ENCODE assay signal across 13 cellular contexts in genomic region chr11:846496-847098, GRCh38. TPM values are rescaled to one million over a fixed set of nuclear protein-coding genes. Genes with fewer than 3 reads are reported as not detected.
DNase-seq lines count a peak whose midpoint lies in the region; ATAC-seq and TF ChIP-seq lines count a peak whose summit lies in the region.
"Had no signal": no experiment of that assay in that cellular context is flagged by ENCODE, and none has a peak within 500 bp of the region (broad histone marks: within the 10 kb centered on the region; RNA-seq: fewer than 3 reads in every experiment).

No MANE protein-coding gene starts in this region.

- no peak overlapping the region for H2AFZ ChIP-seq in IMR-90 (replicated peaks; ENCODE audit: low read length, poor library complexity)

- H3K14ac ChIP-seq in IMR-90 (replicated peaks; ENCODE audit: low read depth, low read length) = peak overlapping the region; percentile 46

- H2BK120ac ChIP-seq in IMR-90 (ENCODE audit: low read depth, low read length) = peak overlapping the region; percentile 95

- H3K23ac ChIP-seq in IMR-90 (ENCODE audit: low read depth, low read length) = peak overlapping the region; percentile 72; the same call in 1 of the 2 replicates

- POLR2A ChIA-PET in AG04450 (lab: Yijun Ruan, JAX) (interaction anchor here (0.8 to 1.6 kb wide), 4 partner anchors 13 to 27 kb away, joined by 4 to 6 read pairs (median 4); partner anchors contain the start of gene PNPLA2), IMR-90 (lab: Charles Lee; ENCODE audit: unreplicated experiment) (no interaction called here)

- H3K4me3 ChIP-seq in AG04450 (ENCODE audit: low read depth, low read length) (no peak overlapping the region), IMR-90 (ENCODE audit: insufficient read depth, low read depth, low read length) (no peak overlapping the region), choroid plexus epithelial cell (ENCODE audit: low read depth, low read length) (no peak overlapping the region)

- H2AK5ac ChIP-seq in IMR-90 (ENCODE audit: low read depth, low read length) = peak overlapping the region; percentile 100

- dilution Hi-C loops in IMR-90 (cut with HindIII; ENCODE audit: low sequenced_read_pairs, unreplicated experiment) = no loop called here

- in situ Hi-C loops in IMR-90 (cut with MboI; ENCODE audit: low sequenced_read_pairs) = no loop called here

- peaks cover 42% of the 10 kb centered on the region for H3K4me1 ChIP-seq in IMR-90 (ENCODE audit: control insufficient read depth, insufficient read depth, low read length)

- WGBS in IMR-90 (ENCODE audit: extremely low coverage in 2 of 2, insufficient read length in 1 of 2), 2 experiments = 47% methylated on average over 8 of the region's 11 CpGs; no CpG with 5 or more reads in 1 of the 2 experiments

- CTCF ChIA-PET in AG04450 (lab: Charles Lee) (interaction anchor here (1.2 kb wide), 1 partner anchor 15 kb away, joined by 8 read pairs; no protein-coding TSS in a partner anchor), IMR-90 (lab: Yijun Ruan, JAX) (interaction anchor here (0.7 kb wide), 1 partner anchor 10 kb away, joined by 3 read pairs; no protein-coding TSS in a partner anchor)

- H4K20me1 ChIP-seq in IMR-90 (ENCODE audit: insufficient read depth, low read length) = peaks cover 43% of the 10 kb centered on the region

- no peaks in the 10 kb centered on the region for H3K27me3 ChIP-seq in AG04450 (ENCODE audit: control insufficient read depth, insufficient read depth, low read length)
- no peaks in the 10 kb centered on the region for H3K27me3 ChIP-seq in IMR-90 (ENCODE audit: control insufficient read depth, insufficient read depth, low read length)

- H2BK15ac ChIP-seq in IMR-90 (ENCODE audit: low read depth, low read length) = peak overlapping the region; percentile 42; the same call in 1 of the 3 replicates

- H4K8ac ChIP-seq in IMR-90 (ENCODE audit: low read depth in 2 of 2, low read length in 2 of 2) = peak overlapping the region; percentile 32 to 91; a peak in 2 of 4 replicates

- H4K91ac ChIP-seq in IMR-90 (ENCODE audit: insufficient read depth, low read depth, low read length) = peak overlapping the region; percentile 93

- H3K9me3 ChIP-seq in AG04450 (ENCODE audit: control insufficient read depth, insufficient read depth, low read length) (no peaks in the 10 kb centered on the region; the same call in 1 of the 2 replicates), IMR-90 (ENCODE audit: control insufficient read depth, insufficient read depth, low read length) (no peaks in the 10 kb centered on the region)

- H3K27me3 Mint-ChIP-seq in neural crest cell (ENCODE audit: low read depth) = peaks cover 25% of the 10 kb centered on the region
- H3K27me3 Mint-ChIP-seq: activated T-helper 17 cell treated with anti-CD3 and anti-CD28 coated beads, Interleukin-2, amount 50 U/mL, for 72 hours had no signal

- peak overlapping the region; percentile 47; the same call in 1 of the 2 replicates for H2BK20ac ChIP-seq in IMR-90 (ENCODE audit: low read depth, low read length)

- H3K9me1 ChIP-seq in IMR-90 (ENCODE audit: insufficient read depth, low read length) = peaks cover 11% of the 10 kb centered on the region; the same call in 1 of the 2 replicates

- no peaks in the 10 kb centered on the region for H3K36me3 Mint-ChIP-seq in neural crest cell (ENCODE audit: low read depth)

- H3K4ac ChIP-seq in IMR-90 (ENCODE audit: low read depth, low read length) = peak overlapping the region; percentile 96

- H3K79me1 ChIP-seq in IMR-90 (ENCODE audit: low read depth in 1 of 2, low read length in 2 of 2) = peaks cover 23 to 70% of the 10 kb centered on the region in 2 experiments; a peak in 3 of 4 replicates

- TF ChIP-seq CTCF in AG04450 (IDR thresholded peaks at IDR 0.05; ENCODE audit: low read depth, low read length) = no peak
- no peak for TF ChIP-seq CTCF in IMR-90 (conservative IDR thresholded peaks at IDR 0.05; ENCODE audit: low read depth, low read length)
- no peak for TF ChIP-seq CTCF in choroid plexus epithelial cell (conservative IDR thresholded peaks at IDR 0.05; ENCODE audit: low read depth, low read length)
- TF ChIP-seq CTCF in neural crest cell (conservative IDR thresholded peaks at IDR 0.05) = no peak

- peak overlapping the region; percentile 97 for H3K27ac ChIP-seq in AG04450 (ENCODE audit: low read depth, low read length)
- peak overlapping the region; percentile 98 for H3K27ac ChIP-seq in IMR-90 (ENCODE audit: insufficient read depth, low read length)
- H3K27ac ChIP-seq in substantia nigra (ENCODE audit: low read depth, low read length, poor library complexity, severe bottlenecking) = no peak overlapping the region

- H3K4me1 Mint-ChIP-seq in neural crest cell = peaks cover 6% of the 10 kb centered on the region
- H3K4me1 Mint-ChIP-seq: activated T-helper 17 cell treated with anti-CD3 and anti-CD28 coated beads, Interleukin-2, amount 50 U/mL, for 72 hours had no signal

- BruUV-seq in IMR-90 (replicated peaks; lab: Mats Ljungman, UMichigan) = no TSS peak

- peak overlapping the region; percentile 17 for H3K9ac ChIP-seq in IMR-90 (ENCODE audit: low read depth, low read length)

- H2BK5ac ChIP-seq in IMR-90 (ENCODE audit: low read depth, low read length, poor library complexity, severe bottlenecking) = peak overlapping the region; percentile 100

- H3K4me3 Mint-ChIP-seq in neural crest cell = peak overlapping the region; percentile 79
- H3K4me3 Mint-ChIP-seq: activated CD4-positive, alpha-beta T cell treated with anti-CD3 and anti-CD28 coated beads for 36 hours; activated T-helper 17 cell treated with anti-CD3 and anti-CD28 coated beads, Interleukin-2, amount 50 U/mL, for 72 hours had no signal

- H3K36me3 ChIP-seq in IMR-90 (ENCODE audit: control insufficient read depth, insufficient read depth, low read length) = no peaks in the 10 kb centered on the region; the same call in 1 of the 2 replicates

- peak overlapping the region; percentile 60 for H4K5ac ChIP-seq in IMR-90 (ENCODE audit: low read depth, low read length)

- intact Hi-C loops in IMR-90 (cut with micrococcal nuclease) = loop anchor here (10.0 kb wide), 1 partner anchor 208 kb away; no protein-coding TSS in a partner anchor

- peak overlapping the region; percentile 2 for H2AK9ac ChIP-seq in IMR-90 (replicated peaks; ENCODE audit: low read depth, low read length, poor library complexity)

- H3K18ac ChIP-seq in IMR-90 (ENCODE audit: low read depth, low read length) = peak overlapping the region; percentile 58

- peak overlapping the region; percentile 59 for H3K4me2 ChIP-seq in IMR-90 (ENCODE audit: low read depth, low read length)

- H3K9me3 Mint-ChIP-seq in neural crest cell = no peaks in the 10 kb centered on the region
- H3K9me3 Mint-ChIP-seq: activated T-helper 17 cell treated with anti-CD3 and anti-CD28 coated beads, Interleukin-2, amount 50 U/mL, for 72 hours had no signal

- H3K56ac ChIP-seq in IMR-90 (ENCODE audit: extremely low read depth, insufficient read depth, low read length) = no peak overlapping the region

- H3K27ac Mint-ChIP-seq in neural crest cell (ENCODE audit: unreplicated experiment) = no peak overlapping the region
- H3K27ac Mint-ChIP-seq: activated CD4-positive, alpha-beta T cell treated with anti-CD3 and anti-CD28 coated beads for 36 hours; activated T-helper 17 cell treated with anti-CD3 and anti-CD28 coated beads, Interleukin-2, amount 50 U/mL, for 72 hours had no signal

- TF ChIP-seq POLR2A in IMR-90 (IDR thresholded peaks at IDR 0.05; ENCODE audit: low read depth, low read length) = no peak

- DNase-seq in AG04450 (ENCODE audit: low read depth, low spot score) = no peak
- DNase-seq in IMR-90 = peak; percentile 53
- DNase-seq in choroid plexus epithelial cell (ENCODE audit: low read depth) = peak; percentile 37
- DNase-seq in neural crest cell (ENCODE audit: low read depth, low spot score) = no peak
- no peak for DNase-seq in AML-193 (lab: John Stamatoyannopoulos, UW)
- no peak for DNase-seq in substantia nigra (lab: John Stamatoyannopoulos, UW)
- no peak for DNase-seq in left lobe of liver (ENCODE audit: low spot score)
- DNase-seq in amygdala (lab: John Stamatoyannopoulos, UW) = no peak
- DNase-seq: activated CD4-positive, alpha-beta T cell treated with anti-CD3 and anti-CD28 coated beads for 36 hours; MM.1S; NCI-H345; occipital lobe had no signal

- TF ChIP-seq RAD21 in IMR-90 (IDR thresholded peaks at IDR 0.05; ENCODE audit: low read length) = no peak

- no peak for ATAC-seq in IMR-90 (ENCODE audit: low read depth)
- no peak for ATAC-seq in left lobe of liver
- ATAC-seq: activated CD4-positive, alpha-beta T cell treated with anti-CD3 and anti-CD28 coated beads for 36 hours; activated T-helper 17 cell treated with anti-CD3 and anti-CD28 coated beads, Interleukin-2, amount 50 U/mL, for 72 hours had no signal

RNA-seq across cellular contexts. Expression of gene TSPAN4, which starts 3.9 kb away (rescaled TPM):
- 92.6 and 134 TPM in 2 replicates for polyA plus RNA-seq in AG04450 (2011; rRNA removed)
- 42.0 and 58.6 TPM in 2 replicates for polyA minus RNA-seq in AG04450 (2011; rRNA and poly(A)+ RNA removed)
- total RNA-seq in IMR-90 (2012; rRNA removed) = 143 and 161 TPM in 2 replicates
- 293 and 327 TPM in 2 replicates for polyA plus RNA-seq in IMR-90 (2012; rRNA removed)
- 286 and 483 TPM in 2 replicates for polyA plus RNA-seq in IMR-90 (2012; cell fraction: cytosol; rRNA removed)
- polyA plus RNA-seq in IMR-90 (2012; cell fraction: nucleus; rRNA removed; ENCODE audit: low replicate concordance) = 295 and 963 TPM in 2 replicates
- total RNA-seq in neural crest cell = 40.0 and 40.2 TPM in 2 replicates
- 17.1 TPM for total RNA-seq in left lobe of liver

RNA-seq across cellular contexts. Expression of gene POLR2L, which starts 4.3 kb away (rescaled TPM):
- 211 and 431 TPM in 2 replicates for polyA plus RNA-seq in AG04450 (2011; rRNA removed)
- 61.0 and 70.5 TPM in 2 replicates for polyA minus RNA-seq in AG04450 (2011; rRNA and poly(A)+ RNA removed)
- total RNA-seq in IMR-90 (2012; rRNA removed) = 44.4 and 123 TPM in 2 replicates
- 416 and 907 TPM in 2 replicates for polyA plus RNA-seq in IMR-90 (2012; rRNA removed)
- 193 and 430 TPM in 2 replicates for polyA plus RNA-seq in IMR-90 (2012; cell fraction: cytosol; rRNA removed)
- polyA plus RNA-seq in IMR-90 (2012; cell fraction: nucleus; rRNA removed; ENCODE audit: low replicate concordance) = 27.7 and 112 TPM in 2 replicates
- total RNA-seq in neural crest cell = 128 and 134 TPM in 2 replicates
- total RNA-seq in left lobe of liver = 81.5 TPM

RNA-seq across cellular contexts. Expression of gene CD151, which starts 13.8 kb away (rescaled TPM):
- polyA plus RNA-seq in AG04450 (2011; rRNA removed) (559 and 909 TPM in 2 replicates), IMR-90 (2012; rRNA removed) (1,267 and 1,435 TPM in 2 replicates)
- 366 and 557 TPM in 2 replicates for polyA minus RNA-seq in AG04450 (2011; rRNA and poly(A)+ RNA removed)
- total RNA-seq in IMR-90 (2012; rRNA removed) (789 and 1,150 TPM in 2 replicates), neural crest cell (101 and 108 TPM in 2 replicates), left lobe of liver (120 TPM)
- polyA plus RNA-seq in IMR-90 (2012; cell fraction: cytosol; rRNA removed) = 933 and 2,823 TPM in 2 replicates
- 859 and 2,218 TPM in 2 replicates for polyA plus RNA-seq in IMR-90 (2012; cell fraction: nucleus; rRNA removed; ENCODE audit: low replicate concordance)

RNA-seq across cellular contexts. Expression of gene CRACR2B, which starts 18.9 kb away (rescaled TPM):
- polyA plus RNA-seq in AG04450 (2011; rRNA removed) (0.26 and 0.36 TPM in 2 replicates), IMR-90 (2012; rRNA removed) (2.5 and 3.2 TPM in 2 replicates)
- 0.18 TPM in 1 of 2 replicates, not detected in the other for polyA minus RNA-seq in AG04450 (2011; rRNA and poly(A)+ RNA removed)
- total RNA-seq in IMR-90 (2012; rRNA removed) (0.28 and 0.54 TPM in 2 replicates), neural crest cell (1.6 and 2.7 TPM in 2 replicates), left lobe of liver (3.5 TPM)
- polyA plus RNA-seq in IMR-90 (2012; cell fraction: cytosol; rRNA removed) = 3.2 and 3.5 TPM in 2 replicates
- polyA plus RNA-seq in IMR-90 (2012; cell fraction: nucleus; rRNA removed; ENCODE audit: low replicate concordance) = 8.0 and 18.2 TPM in 2 replicates

RNA-seq across cellular contexts. Expression of gene PNPLA2, which starts 27.9 kb away (rescaled TPM):
- polyA plus RNA-seq in AG04450 (2011; rRNA removed) (17.3 and 29.3 TPM in 2 replicates), IMR-90 (2012; rRNA removed) (94.3 and 109 TPM in 2 replicates)
- polyA minus RNA-seq in AG04450 (2011; rRNA and poly(A)+ RNA removed) = 31.5 and 47.7 TPM in 2 replicates
- total RNA-seq in IMR-90 (2012; rRNA removed) (7.0 and 7.2 TPM in 2 replicates), neural crest cell (27.0 and 34.5 TPM in 2 replicates), left lobe of liver (107 TPM)
- 84.2 and 129 TPM in 2 replicates for polyA plus RNA-seq in IMR-90 (2012; cell fraction: cytosol; rRNA removed)
- 289 and 727 TPM in 2 replicates for polyA plus RNA-seq in IMR-90 (2012; cell fraction: nucleus; rRNA removed; ENCODE audit: low replicate concordance)

Comparison
In these comparisons a context has a peak if more than half of its experiments do, and no peak if none do; other contexts are left out.
1. DNase-seq: peak in IMR-90 (single experiment) and choroid plexus epithelial cell (single experiment); none in AG04450 (single experiment), neural crest cell (single experiment), AML-193 (0 of 2), substantia nigra (0 of 49), left lobe of liver (single experiment) and amygdala (0 of 56).